10 cellular contexts compared by ENCODE assay signal in the genomic region with DNA sequence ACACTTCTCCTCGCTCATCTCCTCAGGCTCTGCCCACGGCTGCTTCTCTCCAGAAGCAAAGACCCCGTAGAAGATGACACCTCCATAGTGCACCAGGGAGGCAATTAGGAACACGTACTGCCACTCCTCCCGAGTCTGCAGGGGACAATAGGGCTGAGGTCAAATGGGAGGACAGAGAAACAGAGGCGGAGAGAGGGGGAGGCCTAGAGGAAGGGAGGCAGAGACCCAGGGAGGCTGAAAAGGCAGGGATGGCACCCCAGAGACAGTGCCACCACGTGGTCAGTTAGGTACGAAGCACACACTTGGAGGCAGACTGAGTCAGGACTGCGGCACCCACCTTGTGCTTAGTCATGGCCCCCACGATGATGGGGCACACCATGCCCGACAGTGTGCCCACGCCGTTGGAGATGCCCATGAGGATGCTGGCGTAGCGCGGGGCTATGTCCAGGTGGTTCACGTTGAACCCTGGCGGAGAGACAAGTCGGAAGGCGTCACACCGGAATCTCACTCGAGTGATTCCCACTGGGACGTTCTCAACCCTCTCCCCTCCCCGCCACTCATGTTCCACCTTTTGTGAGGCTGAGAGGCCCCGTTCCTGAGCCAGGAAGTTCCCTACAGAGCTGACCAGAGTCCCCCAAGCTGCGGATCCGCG. TPM values are rescaled to one million over a fixed set of nuclear protein-coding genes. Genes with fewer than 3 reads are reported as not detected.
DNase-seq lines count a peak whose midpoint lies in the region; ATAC-seq and TF ChIP-seq lines count a peak whose summit lies in the region.
"Had no signal": no experiment of that assay in that cellular context is flagged by ENCODE, and none has a peak within 500 bp of the region (broad histone marks: within the 10 kb centered on the region; RNA-seq: fewer than 3 reads in every experiment).

No MANE protein-coding gene starts in this region.

- POLR2A ChIA-PET in HCT116 (lab: Charles Lee), result no interaction called here

- H3K9me3 Mint-ChIP-seq in nephron progenitor cell, result peaks cover 20% of the 10 kb centered on the region

- TF ChIP-seq CTCF in HCT116 (IDR thresholded peaks at IDR 0.05 in 2 of 3, conservative IDR thresholded peaks at IDR 0.05 in 1 of 3; ENCODE audit: borderline replicate concordance in 1 of 3, insufficient read depth in 1 of 3, low read depth in 2 of 3, low read length in 2 of 3) (peak in 2 of 3 experiments; percentile 40 to 49; a peak in 3 of 6 replicates), nephron progenitor cell (IDR thresholded peaks at IDR 0.05) (peak; percentile 10)

- TF ChIP-seq POLR2A in HCT116 (IDR thresholded peaks at IDR 0.05; ENCODE audit: borderline replicate concordance, extremely low read depth, insufficient read depth, insufficient read length), result no peak

- no peak for TF ChIP-seq RAD21 in HCT116 (IDR thresholded peaks at IDR 0.05; ENCODE audit: low read depth)

- H3K27ac Mint-ChIP-seq in nephron progenitor cell, result no peak overlapping the region
- H3K27ac Mint-ChIP-seq: nephron had no signal

- H3K4me3 Mint-ChIP-seq in nephron progenitor cell, result peak overlapping the region; percentile 11
- H3K4me3 Mint-ChIP-seq: nephron had no signal

- H3K27ac ChIP-seq in HCT116 (ENCODE audit: low read depth, low read length), result no peak overlapping the region
- H3K27ac ChIP-seq: gastroesophageal sphincter had no signal

- H3K9ac ChIP-seq in HCT116 (ENCODE audit: low read length), result no peak overlapping the region

- RAD21 ChIA-PET in HCT116 (lab: Charles Lee; ENCODE audit: low non-redundant PET in 1 of 2, low total read pairs in 2 of 2, uncharacterized antibody in 2 of 2, unreplicated experiment in 2 of 2), result no interaction called here

- H3K4me2 ChIP-seq in HCT116 (ENCODE audit: low read length), result no peak overlapping the region

- peaks cover 8 to 29% of the 10 kb centered on the region in 2 experiments; a peak in 3 of 4 replicates for H3K4me1 ChIP-seq in HCT116 (ENCODE audit: control insufficient read depth in 1 of 2, insufficient read depth in 2 of 2, low read length in 2 of 2)

- no TSS peak for BruUV-seq in HCT116 (replicated peaks; lab: Mats Ljungman, UMichigan)

- H3K79me2 ChIP-seq in HCT116 (ENCODE audit: insufficient read depth, low read length), result no peaks in the 10 kb centered on the region

- H3K27me3 Mint-ChIP-seq in nephron progenitor cell (ENCODE audit: low read depth, poor library complexity), result peaks cover 99% of the 10 kb centered on the region

- no peaks in the 10 kb centered on the region for H3K27me3 ChIP-seq in HCT116 (ENCODE audit: insufficient read depth, low read length)

- peaks cover 46% of the 10 kb centered on the region for H3K4me1 Mint-ChIP-seq in nephron progenitor cell

- no peak overlapping the region for H2AFZ ChIP-seq in HCT116 (ENCODE audit: low read depth, low read length, poor library complexity, severe bottlenecking)

- CTCF ChIA-PET in HCT116 (lab: Charles Lee), result no interaction called here

- intact Hi-C loops in HCT116 (cut with micrococcal nuclease), result no loop called here

- peak; percentile 18 for DNase-seq in EH (ENCODE audit: low read depth)
- no peak for DNase-seq in HCT116 (ENCODE audit: low read depth, low spot score)
- peak; percentile 27 to 49 for DNase-seq in activated CD4-positive, alpha-beta T cell treated with anti-CD3 and anti-CD28 coated beads, Interleukin-2, amount 50 U/mL, for 48 hours
- no peak for DNase-seq in nephron progenitor cell
- DNase-seq in DMS153 (lab: John Stamatoyannopoulos, UW), result no peak
- DNase-seq in NCI-H2196 treated with DMSO at 0.1 percent for 48 hours (lab: John Stamatoyannopoulos, UW; ENCODE audit: unreplicated experiment), result no peak

- H3K9me2 ChIP-seq in HCT116 (ENCODE audit: insufficient read depth), result no peaks in the 10 kb centered on the region

- no peaks in the 10 kb centered on the region for H3K9me3 ChIP-seq in HCT116 (ENCODE audit: control insufficient read depth in 1 of 2, insufficient read depth in 1 of 2, low read depth in 1 of 2, low read length in 2 of 2)
- H3K9me3 ChIP-seq: gastroesophageal sphincter had no signal

- peak; percentile 31; the same call in 1 of the 2 replicates for ATAC-seq in HCT116
- ATAC-seq in HG03097 (IDR thresholded peaks at IDR 0.05; ENCODE audit: low FRiP score, unreplicated experiment), result no peak
- ATAC-seq: gastroesophageal sphincter had no signal

- H4K20me1 ChIP-seq in HCT116 (ENCODE audit: insufficient read depth), result no peaks in the 10 kb centered on the region

- no peaks in the 10 kb centered on the region for H3K36me3 Mint-ChIP-seq in nephron progenitor cell (ENCODE audit: low read depth)

- H3K36me3 ChIP-seq in HCT116 (ENCODE audit: control insufficient read depth in 1 of 2, insufficient read depth in 2 of 2, low read length in 2 of 2), result no peaks in the 10 kb centered on the region
- H3K36me3 ChIP-seq: gastroesophageal sphincter had no signal

- H3K4me3 ChIP-seq in HCT116 (replicated peaks in 1 of 2; ENCODE audit: low read depth in 1 of 2, low read length in 2 of 2), result no peak overlapping the region
- H3K4me3 ChIP-seq: gastroesophageal sphincter had no signal

TF ChIP-seq in HCT116, 20 proteins besides CTCF, POLR2A, EP300 and RAD21 (continues in another document):
- no peak for TF ChIP-seq TCF7L2 (IDR thresholded peaks at IDR 0.05; ENCODE audit: borderline replicate concordance, extremely low read depth, insufficient read depth, insufficient read length)
- TF ChIP-seq, protein P1, sequence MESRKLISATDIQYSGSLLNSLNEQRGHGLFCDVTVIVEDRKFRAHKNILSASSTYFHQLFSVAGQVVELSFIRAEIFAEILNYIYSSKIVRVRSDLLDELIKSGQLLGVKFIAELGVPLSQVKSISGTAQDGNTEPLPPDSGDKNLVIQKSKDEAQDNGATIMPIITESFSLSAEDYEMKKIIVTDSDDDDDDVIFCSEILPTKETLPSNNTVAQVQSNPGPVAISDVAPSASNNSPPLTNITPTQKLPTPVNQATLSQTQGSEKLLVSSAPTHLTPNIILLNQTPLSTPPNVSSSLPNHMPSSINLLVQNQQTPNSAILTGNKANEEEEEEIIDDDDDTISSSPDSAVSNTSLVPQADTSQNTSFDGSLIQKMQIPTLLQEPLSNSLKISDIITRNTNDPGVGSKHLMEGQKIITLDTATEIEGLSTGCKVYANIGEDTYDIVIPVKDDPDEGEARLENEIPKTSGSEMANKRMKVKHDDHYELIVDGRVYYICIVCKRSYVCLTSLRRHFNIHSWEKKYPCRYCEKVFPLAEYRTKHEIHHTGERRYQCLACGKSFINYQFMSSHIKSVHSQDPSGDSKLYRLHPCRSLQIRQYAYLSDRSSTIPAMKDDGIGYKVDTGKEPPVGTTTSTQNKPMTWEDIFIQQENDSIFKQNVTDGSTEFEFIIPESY (IDR thresholded peaks at IDR 0.05; ENCODE audit: extremely low read depth, insufficient replicate concordance, low read length), result no peak
- no peak for TF ChIP-seq JUND (IDR thresholded peaks at IDR 0.05)
- no peak for TF ChIP-seq POLR2AphosphoS5 (IDR thresholded peaks at IDR 0.05; ENCODE audit: low read depth, low read length)
- TF ChIP-seq, protein P2, sequence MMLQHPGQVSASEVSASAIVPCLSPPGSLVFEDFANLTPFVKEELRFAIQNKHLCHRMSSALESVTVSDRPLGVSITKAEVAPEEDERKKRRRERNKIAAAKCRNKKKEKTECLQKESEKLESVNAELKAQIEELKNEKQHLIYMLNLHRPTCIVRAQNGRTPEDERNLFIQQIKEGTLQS (IDR thresholded peaks at IDR 0.05), result no peak
- TF ChIP-seq, protein P3, sequence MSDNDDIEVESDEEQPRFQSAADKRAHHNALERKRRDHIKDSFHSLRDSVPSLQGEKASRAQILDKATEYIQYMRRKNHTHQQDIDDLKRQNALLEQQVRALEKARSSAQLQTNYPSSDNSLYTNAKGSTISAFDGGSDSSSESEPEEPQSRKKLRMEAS (IDR thresholded peaks at IDR 0.05), result no peak
- no peak for TF ChIP-seq SRF (IDR thresholded peaks at IDR 0.05; ENCODE audit: low read depth)
- no peak for TF ChIP-seq CBX3 (IDR thresholded peaks at IDR 0.05; ENCODE audit: low read depth)
- no peak for TF ChIP-seq CEBPB (IDR thresholded peaks at IDR 0.05; ENCODE audit: low read depth)
- TF ChIP-seq, protein P4, sequence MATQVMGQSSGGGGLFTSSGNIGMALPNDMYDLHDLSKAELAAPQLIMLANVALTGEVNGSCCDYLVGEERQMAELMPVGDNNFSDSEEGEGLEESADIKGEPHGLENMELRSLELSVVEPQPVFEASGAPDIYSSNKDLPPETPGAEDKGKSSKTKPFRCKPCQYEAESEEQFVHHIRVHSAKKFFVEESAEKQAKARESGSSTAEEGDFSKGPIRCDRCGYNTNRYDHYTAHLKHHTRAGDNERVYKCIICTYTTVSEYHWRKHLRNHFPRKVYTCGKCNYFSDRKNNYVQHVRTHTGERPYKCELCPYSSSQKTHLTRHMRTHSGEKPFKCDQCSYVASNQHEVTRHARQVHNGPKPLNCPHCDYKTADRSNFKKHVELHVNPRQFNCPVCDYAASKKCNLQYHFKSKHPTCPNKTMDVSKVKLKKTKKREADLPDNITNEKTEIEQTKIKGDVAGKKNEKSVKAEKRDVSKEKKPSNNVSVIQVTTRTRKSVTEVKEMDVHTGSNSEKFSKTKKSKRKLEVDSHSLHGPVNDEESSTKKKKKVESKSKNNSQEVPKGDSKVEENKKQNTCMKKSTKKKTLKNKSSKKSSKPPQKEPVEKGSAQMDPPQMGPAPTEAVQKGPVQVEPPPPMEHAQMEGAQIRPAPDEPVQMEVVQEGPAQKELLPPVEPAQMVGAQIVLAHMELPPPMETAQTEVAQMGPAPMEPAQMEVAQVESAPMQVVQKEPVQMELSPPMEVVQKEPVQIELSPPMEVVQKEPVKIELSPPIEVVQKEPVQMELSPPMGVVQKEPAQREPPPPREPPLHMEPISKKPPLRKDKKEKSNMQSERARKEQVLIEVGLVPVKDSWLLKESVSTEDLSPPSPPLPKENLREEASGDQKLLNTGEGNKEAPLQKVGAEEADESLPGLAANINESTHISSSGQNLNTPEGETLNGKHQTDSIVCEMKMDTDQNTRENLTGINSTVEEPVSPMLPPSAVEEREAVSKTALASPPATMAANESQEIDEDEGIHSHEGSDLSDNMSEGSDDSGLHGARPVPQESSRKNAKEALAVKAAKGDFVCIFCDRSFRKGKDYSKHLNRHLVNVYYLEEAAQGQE (IDR thresholded peaks at IDR 0.05; ENCODE audit: low read depth), result no peak
- no peak for TF ChIP-seq EZH2 (IDR thresholded peaks at IDR 0.05)
- no peak for TF ChIP-seq EGR1 (IDR thresholded peaks at IDR 0.05; ENCODE audit: low read depth)
- no peak for TF ChIP-seq ZFX (IDR thresholded peaks at IDR 0.05)
- TF ChIP-seq YY1 (IDR thresholded peaks at IDR 0.05; ENCODE audit: extremely low read depth, insufficient replicate concordance, low read depth, low read length), result no peak

RNA-seq across cellular contexts. Expression of a gene that starts 5.6 kb away (rescaled TPM):
- total RNA-seq in HCT116 (2021; ENCODE audit: unreplicated experiment), result 2.6 TPM
- 3.9 and 4.9 TPM in 2 replicates for polyA plus RNA-seq in HCT116 (2012)
- total RNA-seq: gastroesophageal sphincter; T-helper 1 cell treated with Interleukin-12 subunit alpha and Interleukin-12 subunit beta and Interleukin-4 antibody, amounts not matched to agents 30 ng/mL and 1 ng/mL, for 36 hours had no signal

RNA-seq across cellular contexts. Expression of a gene that starts 7.6 kb away (rescaled TPM):
- total RNA-seq in HCT116 (2021; ENCODE audit: unreplicated experiment), result 9.5 TPM
- 2.8 and 4.4 TPM in 2 replicates for polyA plus RNA-seq in HCT116 (2012)
- total RNA-seq: gastroesophageal sphincter; T-helper 1 cell treated with Interleukin-12 subunit alpha and Interleukin-12 subunit beta and Interleukin-4 antibody, amounts not matched to agents 30 ng/mL and 1 ng/mL, for 36 hours had no signal

RNA-seq across cellular contexts. Expression of a gene that starts 10.5 kb away (rescaled TPM):
- 1.8 TPM for total RNA-seq in HCT116 (2021; ENCODE audit: unreplicated experiment)
- 2.0 and 2.4 TPM in 2 replicates for polyA plus RNA-seq in HCT116 (2012)

RNA-seq across cellular contexts. Expression of a gene that starts 20.8 kb away (rescaled TPM):
- 152 TPM for total RNA-seq in HCT116 (2021; ENCODE audit: unreplicated experiment)
- polyA plus RNA-seq in HCT116 (2012), result 165 and 183 TPM in 2 replicates

RNA-seq across cellular contexts. Expression of a gene that starts 22.2 kb away (rescaled TPM):
- 22.8 TPM for total RNA-seq in HCT116 (2021; ENCODE audit: unreplicated experiment)
- 22.6 and 25.5 TPM in 2 replicates for polyA plus RNA-seq in HCT116 (2012)

Comparison
In these comparisons a context has a peak if more than half of its experiments do, and no peak if none do; other contexts are left out.
1. DNase-seq: peak in EH (single experiment) and activated CD4-positive, alpha-beta T cell treated with anti-CD3 and anti-CD28 coated beads, Interleukin-2, amount 50 U/mL, for 48 hours (2 of 2); none in HCT116 (single experiment), nephron progenitor cell (single experiment), DMS153 (single experiment) and NCI-H2196 treated with DMSO at 0.1 percent for 48 hours (single experiment).